29 cellular contexts compared by ENCODE assay signal in genomic region chr13:19962894-19963293, GRCh38. TPM values are rescaled to one million over a fixed set of nuclear protein-coding genes. Genes with fewer than 3 reads are reported as not detected.
A peak's percentile ranks its signal among the peaks of the same experiment; 100 is the strongest.
DNase-seq lines count a peak whose midpoint lies in the region; ATAC-seq and TF ChIP-seq lines count a peak whose summit lies in the region.
"Had no signal": no experiment of that assay in that cellular context is flagged by ENCODE, and none has a peak within 500 bp of the region (broad histone marks: within the 10 kb centered on the region; RNA-seq: fewer than 3 reads in every experiment).

No MANE protein-coding gene starts in this region.

- no peak overlapping the region for H3K14ac ChIP-seq in H9 (ENCODE audit: insufficient read depth, low read length)

- peaks cover 6% of the 10 kb centered on the region for H3K36me3 ChIP-seq in neural cell (ENCODE audit: insufficient read depth, low read length)
- H3K36me3 ChIP-seq: breast epithelium, uterus had no signal

- H3K27me3 ChIP-seq in H9 (ENCODE audit: insufficient read depth, low read length) = no peaks in the 10 kb centered on the region
- no peaks in the 10 kb centered on the region for H3K27me3 ChIP-seq in neural cell (ENCODE audit: insufficient read depth, low read depth, low read length)
- H3K27me3 ChIP-seq: BE2C, breast epithelium, heart left ventricle, neutrophil, uterus had no signal

- peaks cover 40% of the 10 kb centered on the region; the same call in 1 of the 2 replicates for H3K79me2 ChIP-seq in H9 (ENCODE audit: insufficient read depth, low read length)
- H3K79me2 ChIP-seq in neural cell (replicated peaks; ENCODE audit: insufficient read depth, low read length) = peaks cover 75% of the 10 kb centered on the region

- H3K18ac ChIP-seq in H9 (ENCODE audit: insufficient read length, low read depth, low read length) = no peak overlapping the region

- intact Hi-C loops in CD14-positive monocyte (cut with micrococcal nuclease) = loop anchor here in 1 of 2 donors (10.0 kb wide), 1 partner anchor 202 kb away; the partner anchor contains the start of gene GJA3

- no peak overlapping the region for H3K56ac ChIP-seq in H9 (ENCODE audit: insufficient read length, low read depth, low read length)

- H4K5ac ChIP-seq in H9 (ENCODE audit: insufficient read length, low read depth, low read length) = no peak overlapping the region

- H2AFZ ChIP-seq in H9 (ENCODE audit: low read length) (no peak overlapping the region), neural cell (ENCODE audit: low read depth, low read length) (no peak overlapping the region)

- TF ChIP-seq EP300 in neural cell (conservative IDR thresholded peaks at IDR 0.05; ENCODE audit: poor library complexity, severe bottlenecking) = no peak

- no peaks in the 10 kb centered on the region for H3K4me1 ChIP-seq in H9 (ENCODE audit: insufficient read depth, low read length)

- H3K4me1 Mint-ChIP-seq in CD14-positive monocyte (peaks cover 32% of the 10 kb centered on the region), H9 (peaks cover 19 to 32% of the 10 kb centered on the region in 2 experiments), chondrocyte (ENCODE audit: low read depth) (peaks cover 40% of the 10 kb centered on the region)

- H2BK20ac ChIP-seq in H9 (ENCODE audit: low read depth, low read length, poor library complexity, severe bottlenecking) = no peak overlapping the region

- H3K27ac ChIP-seq in H9 (ENCODE audit: insufficient read length, low read depth, low read length) = no peak overlapping the region
- H3K27ac ChIP-seq in neural cell (ENCODE audit: low read length) = no peak overlapping the region
- H3K27ac ChIP-seq: breast epithelium, thoracic aorta, uterus had no signal

- peaks cover 10% of the 10 kb centered on the region for H3K79me1 ChIP-seq in H9 (ENCODE audit: insufficient read depth, low read depth, low read length, poor library complexity, severe bottlenecking)

- no peak overlapping the region for H4K91ac ChIP-seq in H9 (ENCODE audit: insufficient read length, low read depth, low read length)

- H3K9me3 Mint-ChIP-seq in CD14-positive monocyte (no peaks in the 10 kb centered on the region), H9 (no peaks in the 10 kb centered on the region), chondrocyte (ENCODE audit: low read depth) (no peaks in the 10 kb centered on the region)
- H3K9me3 Mint-ChIP-seq: activated T-cell treated with anti-CD3 and anti-CD28 coated beads, Interleukin-2, amount 50 U/mL, for 72 hours; effector memory CD8-positive, alpha-beta T cell; stimulated activated naive CD8-positive, alpha-beta T cell treated with anti-CD3 and anti-CD28 coated beads, Interleukin-15, Interleukin-2, amounts not matched to agents 100 ng/mL and 50 ng/mL, for 24 hours had no signal

- H3K4ac ChIP-seq in H9 (ENCODE audit: low read depth, low read length) = no peak overlapping the region

- peaks cover 3% of the 10 kb centered on the region for H3F3A ChIP-seq in neural cell (ENCODE audit: insufficient read depth, low read length, poor library complexity, severe bottlenecking)

- H3K23me2 ChIP-seq in H9 (ENCODE audit: insufficient read length, low read depth, low read length, poor library complexity, severe bottlenecking) = peaks cover 6% of the 10 kb centered on the region

- H3K9me3 ChIP-seq in H9 (ENCODE audit: control insufficient read depth, low read depth, low read length) (no peaks in the 10 kb centered on the region), neural cell (ENCODE audit: low read length) (no peaks in the 10 kb centered on the region)
- H3K9me3 ChIP-seq: BE2C, breast epithelium, heart left ventricle, neutrophil, thoracic aorta, uterus had no signal

- no peak overlapping the region for H3K23ac ChIP-seq in H9 (ENCODE audit: insufficient read length, low read depth, low read length)

- H3K36me3 Mint-ChIP-seq in CD14-positive monocyte (peaks cover 29 to 35% of the 10 kb centered on the region in 2 donors), H9 (ENCODE audit: insufficient read depth in 1 of 3, low read depth in 3 of 3) (peaks cover 39 to 62% (median 54%) of the 10 kb centered on the region in 3 experiments; a peak in 6 of 7 replicates), chondrocyte (ENCODE audit: low read depth) (peaks cover 15% of the 10 kb centered on the region)

- H2AK5ac ChIP-seq in H9 (ENCODE audit: insufficient read length, low read length) = no peak overlapping the region

- TF ChIP-seq CTCF in CD14-positive monocyte (IDR thresholded peaks at IDR 0.05) (no peak), H9 (conservative IDR thresholded peaks at IDR 0.05) (no peak), chondrocyte (IDR thresholded peaks at IDR 0.05) (no peak), neural cell (IDR thresholded peaks at IDR 0.05; ENCODE audit: poor library complexity, severe bottlenecking) (no peak)

- H3K27me3 Mint-ChIP-seq in CD14-positive monocyte (ENCODE audit: low read depth in 3 of 3) = no peaks in the 10 kb centered on the region
- H3K27me3 Mint-ChIP-seq in H9 (ENCODE audit: low read depth) = no peaks in the 10 kb centered on the region; the same call in 1 of the 2 replicates
- no peaks in the 10 kb centered on the region for H3K27me3 Mint-ChIP-seq in chondrocyte (ENCODE audit: low read depth)
- H3K27me3 Mint-ChIP-seq: activated CD4-positive, alpha-beta T cell treated with anti-CD3 and anti-CD28 coated beads for 36 hours; effector memory CD8-positive, alpha-beta T cell; stimulated activated naive CD8-positive, alpha-beta T cell treated with anti-CD3 and anti-CD28 coated beads, Interleukin-15, Interleukin-2, amounts not matched to agents 100 ng/mL and 50 ng/mL, for 24 hours had no signal

- no peak for TF ChIP-seq RAD21 in neural cell (conservative IDR thresholded peaks at IDR 0.05)

- H4K20me1 ChIP-seq in H9 (ENCODE audit: control insufficient read depth, insufficient read depth, insufficient read length) (no peaks in the 10 kb centered on the region), neural cell (ENCODE audit: insufficient read depth) (peaks cover 19% of the 10 kb centered on the region)

- no peak overlapping the region for H2BK120ac ChIP-seq in H9 (ENCODE audit: low read depth, low read length, poor library complexity, severe bottlenecking)

- H2BK15ac ChIP-seq in H9 (ENCODE audit: low read depth, low read length) = no peak overlapping the region

- no peak overlapping the region for H2BK5ac ChIP-seq in H9 (ENCODE audit: insufficient read length, low read length)

- DNase-seq in CD14-positive monocyte (ENCODE audit: low spot score) = no peak
- DNase-seq in H9 = no peak
- DNase-seq in chondrocyte (ENCODE audit: low spot score) = no peak
- no peak for DNase-seq in AG08396 (ENCODE audit: low spot score)
- no peak for DNase-seq in left lobe of liver (ENCODE audit: low spot score)
- DNase-seq: ACHN; activated CD4-positive, alpha-beta T cell treated with anti-CD3 and anti-CD28 coated beads for 36 hours; activated T-cell treated with anti-CD3 and anti-CD28 coated beads, Interleukin-2, amount 50 U/mL, for 72 hours; amniotic stem cell; BE2C; COR-L47; effector memory CD8-positive, alpha-beta T cell; heart left ventricle; left ventricle myocardium superior; mesendoderm; NCI-H1092; NCI-H1694; Right ventricle myocardium superior; stimulated activated CD8-positive, alpha-beta memory T cell treated with anti-CD3 and anti-CD28 coated beads, Interleukin-4, amount 100 ng/mL, for 48 hours; uterus had no signal

- H2BK12ac ChIP-seq in H9 (ENCODE audit: insufficient read length, low read depth, low read length) = no peak overlapping the region

- H3K4me2 ChIP-seq in H9 (ENCODE audit: insufficient read depth, insufficient read length, low read length) = no peak overlapping the region
- no peak overlapping the region for H3K4me2 ChIP-seq in neural cell (ENCODE audit: low read length)

- H3K9ac ChIP-seq in H9 (ENCODE audit: extremely low read depth, insufficient read length, low read length) (no peak overlapping the region), neural cell (ENCODE audit: low read length) (no peak overlapping the region)

- peak overlapping the region; percentile 34 for H3K4me3 ChIP-seq in neural cell (ENCODE audit: low read length)
- H3K4me3 ChIP-seq: breast epithelium, heart left ventricle, thoracic aorta, uterus had no signal

- peak overlapping the region in 5 of 7 donors; percentile 35 to 72 (median 54) for H3K27ac Mint-ChIP-seq in CD14-positive monocyte
- peak overlapping the region in 1 of 3 experiments; percentile 59; a peak in 1 of 7 replicates for H3K27ac Mint-ChIP-seq in H9
- H3K27ac Mint-ChIP-seq in chondrocyte (ENCODE audit: unreplicated experiment) = no peak overlapping the region
- H3K27ac Mint-ChIP-seq: activated CD4-positive, alpha-beta T cell treated with anti-CD3 and anti-CD28 coated beads for 36 hours; activated T-cell treated with anti-CD3 and anti-CD28 coated beads, Interleukin-2, amount 50 U/mL, for 72 hours; stimulated activated naive CD8-positive, alpha-beta T cell treated with anti-CD3 and anti-CD28 coated beads, Interleukin-15, Interleukin-2, amounts not matched to agents 100 ng/mL and 50 ng/mL, for 24 hours had no signal

- no peaks in the 10 kb centered on the region for H3K9me2 ChIP-seq in neural cell (ENCODE audit: insufficient read depth, low read length)

- no CpG with 5 or more reads among the region's 10 CpGs for WGBS in H9 (ENCODE audit: extremely low coverage, insufficient read length, low lambda C conversion rate)

- H3K4me3 Mint-ChIP-seq in CD14-positive monocyte (no peak overlapping the region), H9 (peak overlapping the region; percentile 26 to 44; a peak in 3 of 5 replicates), chondrocyte (ENCODE audit: unreplicated experiment) (peak overlapping the region; percentile 22)
- H3K4me3 Mint-ChIP-seq: activated CD4-positive, alpha-beta T cell treated with anti-CD3 and anti-CD28 coated beads for 36 hours; activated T-cell treated with anti-CD3 and anti-CD28 coated beads, Interleukin-2, amount 50 U/mL, for 72 hours; stimulated activated naive CD8-positive, alpha-beta T cell treated with anti-CD3 and anti-CD28 coated beads, Interleukin-15, Interleukin-2, amounts not matched to agents 100 ng/mL and 50 ng/mL, for 24 hours had no signal

- ATAC-seq in left lobe of liver (no peak), HG02763 (IDR thresholded peaks at IDR 0.05; ENCODE audit: unreplicated experiment) (no peak)
- ATAC-seq: activated CD4-positive, alpha-beta T cell treated with anti-CD3 and anti-CD28 coated beads for 36 hours; activated T-cell treated with anti-CD3 and anti-CD28 coated beads, Interleukin-2, amount 50 U/mL, for 72 hours; effector memory CD8-positive, alpha-beta T cell; heart left ventricle; left ventricle myocardium superior; Panc1; sciatic nerve; SK-N-SH treated with all-trans-retinoic acid at 6 μM for 48 hours had no signal

- H4K8ac ChIP-seq in H9 (replicated peaks; ENCODE audit: insufficient read length, low read depth, low read length) = no peak overlapping the region

- H3T11ph ChIP-seq in H9 (ENCODE audit: low read length) = no peak overlapping the region

TF ChIP-seq in neural cell, 6 proteins besides CTCF, POLR2A, EP300 and RAD21 (continues in another document):
- TF ChIP-seq EZH2 (IDR thresholded peaks at IDR 0.05; ENCODE audit: borderline replicate concordance, insufficient read depth, low read length, poor library complexity, severe bottlenecking) (no peak), POLR2AphosphoS5 (IDR thresholded peaks at IDR 0.05) (no peak)

RNA-seq across cellular contexts. Expression of gene ZMYM2, which starts 4.4 kb away (rescaled TPM):
- 1 to 10 TPM; 6.7 to 8.5 TPM for polyA plus RNA-seq in CD14-positive monocyte
- 169 and 173 TPM in 2 replicates for total RNA-seq in H9 (2021)
- total RNA-seq in chondrocyte = 87.5 to 89.8 TPM (median 87.6 TPM) in 3 replicates
- 81.6 and 92.2 TPM in 2 replicates for polyA plus RNA-seq in neural cell
- 249 and 284 TPM in 2 replicates for polyA minus RNA-seq in neural cell
- 26.1 TPM for total RNA-seq in left lobe of liver

Comparison
In these comparisons a context has a peak if more than half of its experiments do, and no peak if none do; other contexts are left out.
1. H3K4me3 Mint-ChIP-seq: peak in H9 (2 of 2) and chondrocyte (single experiment); none in CD14-positive monocyte (0 of 2).